1 cellular context compared by ENCODE assay signal in the genomic region with DNA sequence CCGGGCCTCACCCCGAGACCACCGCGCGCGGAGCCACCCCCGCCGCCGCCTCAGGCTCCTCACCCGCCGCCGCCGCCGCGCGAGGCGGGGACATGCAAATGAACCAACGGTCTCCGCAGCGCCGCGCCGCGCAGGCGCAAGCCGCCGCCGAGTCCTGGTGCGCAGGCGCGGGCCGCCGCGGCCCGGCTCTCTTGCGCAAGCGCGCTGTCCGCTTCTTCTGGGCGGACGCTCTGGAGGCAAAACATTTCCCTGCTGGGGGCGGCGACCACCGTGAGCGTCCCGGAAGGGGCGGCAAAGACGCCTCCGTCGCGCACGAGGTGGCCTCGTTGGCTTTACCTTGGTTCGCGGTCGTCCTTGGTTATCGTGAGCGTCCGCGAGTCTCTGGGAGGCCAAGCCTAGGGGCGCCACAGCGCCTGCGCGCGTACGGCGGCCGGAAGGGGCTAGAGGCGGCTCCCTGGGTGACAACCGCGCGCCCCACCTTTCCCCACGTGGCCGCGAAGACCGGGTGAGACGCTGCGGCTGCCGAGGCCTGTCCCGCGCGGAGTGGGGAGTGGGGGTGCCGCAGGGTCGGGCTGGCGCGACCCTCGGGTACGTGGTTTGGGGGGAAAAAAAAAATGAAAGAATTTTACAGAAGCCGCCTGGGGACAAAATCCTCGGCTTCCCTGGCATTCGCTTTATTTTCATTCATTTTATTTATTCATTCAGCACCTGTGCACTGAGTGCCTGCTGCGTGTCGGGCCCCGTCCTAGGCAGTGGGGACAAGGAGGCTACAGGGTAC.
TF ChIP-seq lines count a peak whose summit lies in the region.

A gene (plus strand): TSS at position 178 of the 778 bp plus-strand sequence. CDS start 607 bp downstream, outside the sequence.
A gene (minus strand): TSS at position 92 of the 778 bp plus-strand sequence. CDS start 2,446 bp downstream, outside the sequence.

TF ChIP-seq in HepG2, 621 proteins besides CTCF, POLR2A, EP300 and RAD21 (continued from another document and continues in another):
- TF ChIP-seq, protein P1, sequence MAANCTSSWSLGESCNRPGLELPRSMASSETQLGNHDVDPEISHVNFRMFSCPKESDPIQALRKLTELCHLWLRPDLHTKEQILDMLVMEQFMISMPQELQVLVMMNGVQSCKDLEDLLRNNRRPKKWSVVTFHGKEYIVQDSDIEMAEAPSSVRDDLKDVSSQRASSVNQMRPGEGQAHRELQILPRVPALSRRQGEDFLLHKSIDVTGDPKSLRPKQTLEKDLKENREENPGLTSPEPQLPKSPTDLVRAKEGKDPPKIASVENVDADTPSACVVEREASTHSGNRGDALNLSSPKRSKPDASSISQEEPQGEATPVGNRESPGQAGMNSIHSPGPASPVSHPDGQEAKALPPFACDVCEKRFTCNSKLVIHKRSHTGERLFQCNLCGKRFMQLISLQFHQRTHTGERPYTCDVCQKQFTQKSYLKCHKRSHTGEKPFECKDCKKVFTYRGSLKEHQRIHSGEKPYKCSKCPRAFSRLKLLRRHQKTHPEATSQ (CRISPR knock-in tag; IDR thresholded peaks at IDR 0.05; ENCODE audit: borderline replicate concordance) = peak; percentile 75; the same call in 1 of the 2 replicates
- TF ChIP-seq, protein P2, sequence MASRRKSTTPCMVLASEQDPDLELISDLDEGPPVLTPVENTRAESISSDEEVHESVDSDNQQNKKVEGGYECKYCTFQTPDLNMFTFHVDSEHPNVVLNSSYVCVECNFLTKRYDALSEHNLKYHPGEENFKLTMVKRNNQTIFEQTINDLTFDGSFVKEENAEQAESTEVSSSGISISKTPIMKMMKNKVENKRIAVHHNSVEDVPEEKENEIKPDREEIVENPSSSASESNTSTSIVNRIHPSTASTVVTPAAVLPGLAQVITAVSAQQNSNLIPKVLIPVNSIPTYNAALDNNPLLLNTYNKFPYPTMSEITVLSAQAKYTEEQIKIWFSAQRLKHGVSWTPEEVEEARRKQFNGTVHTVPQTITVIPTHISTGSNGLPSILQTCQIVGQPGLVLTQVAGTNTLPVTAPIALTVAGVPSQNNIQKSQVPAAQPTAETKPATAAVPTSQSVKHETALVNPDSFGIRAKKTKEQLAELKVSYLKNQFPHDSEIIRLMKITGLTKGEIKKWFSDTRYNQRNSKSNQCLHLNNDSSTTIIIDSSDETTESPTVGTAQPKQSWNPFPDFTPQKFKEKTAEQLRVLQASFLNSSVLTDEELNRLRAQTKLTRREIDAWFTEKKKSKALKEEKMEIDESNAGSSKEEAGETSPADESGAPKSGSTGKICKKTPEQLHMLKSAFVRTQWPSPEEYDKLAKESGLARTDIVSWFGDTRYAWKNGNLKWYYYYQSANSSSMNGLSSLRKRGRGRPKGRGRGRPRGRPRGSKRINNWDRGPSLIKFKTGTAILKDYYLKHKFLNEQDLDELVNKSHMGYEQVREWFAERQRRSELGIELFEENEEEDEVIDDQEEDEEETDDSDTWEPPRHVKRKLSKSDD (CRISPR knock-in tag; IDR thresholded peaks at IDR 0.05; ENCODE audit: low read depth) = no peak
- TF ChIP-seq, protein P3, sequence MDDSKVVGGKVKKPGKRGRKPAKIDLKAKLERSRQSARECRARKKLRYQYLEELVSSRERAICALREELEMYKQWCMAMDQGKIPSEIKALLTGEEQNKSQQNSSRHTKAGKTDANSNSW (CRISPR knock-in tag; IDR thresholded peaks at IDR 0.05; ENCODE audit: borderline replicate concordance) = peak; percentile 97; the same call in 1 of the 2 replicates
- TF ChIP-seq PRPF4 (IDR thresholded peaks at IDR 0.05; ENCODE audit: low read depth, low read length, poor library complexity, severe bottlenecking) (no peak), ZNF263 (CRISPR knock-in tag; IDR thresholded peaks at IDR 0.05) (peak; percentile 17; the same call in 1 of the 2 replicates), AGO1 (IDR thresholded peaks at IDR 0.05; ENCODE audit: low read depth, low read length, poor library complexity, severe bottlenecking) (no peak), ZMAT3 (CRISPR knock-in tag; conservative IDR thresholded peaks at IDR 0.05) (peak; percentile 84), EHMT2 (IDR thresholded peaks at IDR 0.05; ENCODE audit: borderline replicate concordance, low read depth, low read length) (no peak), CHD4 (IDR thresholded peaks at IDR 0.05; ENCODE audit: borderline replicate concordance, low read length) (no peak), ATAD3A (CRISPR knock-in tag; IDR thresholded peaks at IDR 0.05) (no peak), SALL1 (CRISPR knock-in tag; IDR thresholded peaks at IDR 0.05) (peak; percentile 86), NR1H2 (CRISPR knock-in tag; IDR thresholded peaks at IDR 0.05; ENCODE audit: borderline replicate concordance, low read depth) (no peak), ZNF772 (CRISPR knock-in tag; IDR thresholded peaks at IDR 0.05) (0 out of 2 replicates have a peak, but pooled peaks have one; percentile 57), KLF16 (CRISPR knock-in tag; IDR thresholded peaks at IDR 0.05) (peak in 1 of 2 experiments; percentile 90; a peak in 2 of 4 replicates), TARDBP (CRISPR knock-in tag; IDR thresholded peaks at IDR 0.05) (peak; percentile 82; the same call in 1 of the 2 replicates), KMT2B (CRISPR knock-in tag; IDR thresholded peaks at IDR 0.05) (peak; percentile 85), HMGA1 (CRISPR knock-in tag; conservative IDR thresholded peaks at IDR 0.05) (no peak), GATAD1 (CRISPR knock-in tag; IDR thresholded peaks at IDR 0.05) (peak; percentile 91), GATA4 (IDR thresholded peaks at IDR 0.05; ENCODE audit: borderline replicate concordance, low read depth) (no peak), WIZ (CRISPR knock-in tag; IDR thresholded peaks at IDR 0.05) (peak; percentile 83; the same call in 1 of the 2 replicates), ZNF333 (CRISPR knock-in tag; IDR thresholded peaks at IDR 0.05; ENCODE audit: borderline replicate concordance) (peak; percentile 91; the same call in 1 of the 2 replicates), KDM1A (CRISPR knock-in tag; IDR thresholded peaks at IDR 0.05) (0 out of 2 replicates have a peak, but pooled peaks have one; percentile 10), NFE2 (CRISPR knock-in tag; IDR thresholded peaks at IDR 0.05) (no peak), HOXA5 (CRISPR knock-in tag; IDR thresholded peaks at IDR 0.05) (peak; percentile 90), ZNF672 (CRISPR knock-in tag; IDR thresholded peaks at IDR 0.05) (peak; percentile 61; the same call in 1 of the 2 replicates), JDP2 (CRISPR knock-in tag; IDR thresholded peaks at IDR 0.05; ENCODE audit: borderline replicate concordance) (0 out of 2 replicates have a peak, but pooled peaks have one; percentile 46)
- TF ChIP-seq, protein P4, sequence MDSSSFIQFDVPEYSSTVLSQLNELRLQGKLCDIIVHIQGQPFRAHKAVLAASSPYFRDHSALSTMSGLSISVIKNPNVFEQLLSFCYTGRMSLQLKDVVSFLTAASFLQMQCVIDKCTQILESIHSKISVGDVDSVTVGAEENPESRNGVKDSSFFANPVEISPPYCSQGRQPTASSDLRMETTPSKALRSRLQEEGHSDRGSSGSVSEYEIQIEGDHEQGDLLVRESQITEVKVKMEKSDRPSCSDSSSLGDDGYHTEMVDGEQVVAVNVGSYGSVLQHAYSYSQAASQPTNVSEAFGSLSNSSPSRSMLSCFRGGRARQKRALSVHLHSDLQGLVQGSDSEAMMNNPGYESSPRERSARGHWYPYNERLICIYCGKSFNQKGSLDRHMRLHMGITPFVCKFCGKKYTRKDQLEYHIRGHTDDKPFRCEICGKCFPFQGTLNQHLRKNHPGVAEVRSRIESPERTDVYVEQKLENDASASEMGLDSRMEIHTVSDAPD (CRISPR knock-in tag; IDR thresholded peaks at IDR 0.05) = no peak; the same call in 1 of the 2 replicates
- TF ChIP-seq, protein P5, sequence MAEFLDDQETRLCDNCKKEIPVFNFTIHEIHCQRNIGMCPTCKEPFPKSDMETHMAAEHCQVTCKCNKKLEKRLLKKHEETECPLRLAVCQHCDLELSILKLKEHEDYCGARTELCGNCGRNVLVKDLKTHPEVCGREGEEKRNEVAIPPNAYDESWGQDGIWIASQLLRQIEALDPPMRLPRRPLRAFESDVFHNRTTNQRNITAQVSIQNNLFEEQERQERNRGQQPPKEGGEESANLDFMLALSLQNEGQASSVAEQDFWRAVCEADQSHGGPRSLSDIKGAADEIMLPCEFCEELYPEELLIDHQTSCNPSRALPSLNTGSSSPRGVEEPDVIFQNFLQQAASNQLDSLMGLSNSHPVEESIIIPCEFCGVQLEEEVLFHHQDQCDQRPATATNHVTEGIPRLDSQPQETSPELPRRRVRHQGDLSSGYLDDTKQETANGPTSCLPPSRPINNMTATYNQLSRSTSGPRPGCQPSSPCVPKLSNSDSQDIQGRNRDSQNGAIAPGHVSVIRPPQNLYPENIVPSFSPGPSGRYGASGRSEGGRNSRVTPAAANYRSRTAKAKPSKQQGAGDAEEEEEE (CRISPR knock-in tag; IDR thresholded peaks at IDR 0.05; ENCODE audit: borderline replicate concordance) = no peak
- TF ChIP-seq, protein P6, sequence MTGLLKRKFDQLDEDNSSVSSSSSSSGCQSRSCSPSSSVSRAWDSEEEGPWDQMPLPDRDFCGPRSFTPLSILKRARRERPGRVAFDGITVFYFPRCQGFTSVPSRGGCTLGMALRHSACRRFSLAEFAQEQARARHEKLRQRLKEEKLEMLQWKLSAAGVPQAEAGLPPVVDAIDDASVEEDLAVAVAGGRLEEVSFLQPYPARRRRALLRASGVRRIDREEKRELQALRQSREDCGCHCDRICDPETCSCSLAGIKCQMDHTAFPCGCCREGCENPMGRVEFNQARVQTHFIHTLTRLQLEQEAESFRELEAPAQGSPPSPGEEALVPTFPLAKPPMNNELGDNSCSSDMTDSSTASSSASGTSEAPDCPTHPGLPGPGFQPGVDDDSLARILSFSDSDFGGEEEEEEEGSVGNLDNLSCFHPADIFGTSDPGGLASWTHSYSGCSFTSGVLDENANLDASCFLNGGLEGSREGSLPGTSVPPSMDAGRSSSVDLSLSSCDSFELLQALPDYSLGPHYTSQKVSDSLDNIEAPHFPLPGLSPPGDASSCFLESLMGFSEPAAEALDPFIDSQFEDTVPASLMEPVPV (CRISPR knock-in tag; IDR thresholded peaks at IDR 0.05) = peak; percentile 95
- TF ChIP-seq, protein P7, sequence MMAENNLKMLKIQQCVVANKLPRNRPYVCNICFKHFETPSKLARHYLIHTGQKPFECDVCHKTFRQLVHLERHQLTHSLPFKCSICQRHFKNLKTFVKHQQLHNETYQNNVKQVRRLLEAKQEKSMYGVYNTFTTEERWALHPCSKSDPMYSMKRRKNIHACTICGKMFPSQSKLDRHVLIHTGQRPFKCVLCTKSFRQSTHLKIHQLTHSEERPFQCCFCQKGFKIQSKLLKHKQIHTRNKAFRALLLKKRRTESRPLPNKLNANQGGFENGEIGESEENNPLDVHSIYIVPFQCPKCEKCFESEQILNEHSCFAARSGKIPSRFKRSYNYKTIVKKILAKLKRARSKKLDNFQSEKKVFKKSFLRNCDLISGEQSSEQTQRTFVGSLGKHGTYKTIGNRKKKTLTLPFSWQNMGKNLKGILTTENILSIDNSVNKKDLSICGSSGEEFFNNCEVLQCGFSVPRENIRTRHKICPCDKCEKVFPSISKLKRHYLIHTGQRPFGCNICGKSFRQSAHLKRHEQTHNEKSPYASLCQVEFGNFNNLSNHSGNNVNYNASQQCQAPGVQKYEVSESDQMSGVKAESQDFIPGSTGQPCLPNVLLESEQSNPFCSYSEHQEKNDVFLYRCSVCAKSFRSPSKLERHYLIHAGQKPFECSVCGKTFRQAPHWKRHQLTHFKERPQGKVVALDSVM (CRISPR knock-in tag; IDR thresholded peaks at IDR 0.05) = 0 out of 2 replicates have a peak, but pooled peaks have one; percentile 12
- TF ChIP-seq, protein P8, sequence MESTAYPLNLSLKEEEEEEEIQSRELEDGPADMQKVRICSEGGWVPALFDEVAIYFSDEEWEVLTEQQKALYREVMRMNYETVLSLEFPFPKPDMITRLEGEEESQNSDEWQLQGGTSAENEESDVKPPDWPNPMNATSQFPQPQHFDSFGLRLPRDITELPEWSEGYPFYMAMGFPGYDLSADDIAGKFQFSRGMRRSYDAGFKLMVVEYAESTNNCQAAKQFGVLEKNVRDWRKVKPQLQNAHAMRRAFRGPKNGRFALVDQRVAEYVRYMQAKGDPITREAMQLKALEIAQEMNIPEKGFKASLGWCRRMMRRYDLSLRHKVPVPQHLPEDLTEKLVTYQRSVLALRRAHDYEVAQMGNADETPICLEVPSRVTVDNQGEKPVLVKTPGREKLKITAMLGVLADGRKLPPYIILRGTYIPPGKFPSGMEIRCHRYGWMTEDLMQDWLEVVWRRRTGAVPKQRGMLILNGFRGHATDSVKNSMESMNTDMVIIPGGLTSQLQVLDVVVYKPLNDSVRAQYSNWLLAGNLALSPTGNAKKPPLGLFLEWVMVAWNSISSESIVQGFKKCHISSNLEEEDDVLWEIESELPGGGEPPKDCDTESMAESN (CRISPR knock-in tag; conservative IDR thresholded peaks at IDR 0.05) = peak; percentile 94
- TF ChIP-seq, protein P9, sequence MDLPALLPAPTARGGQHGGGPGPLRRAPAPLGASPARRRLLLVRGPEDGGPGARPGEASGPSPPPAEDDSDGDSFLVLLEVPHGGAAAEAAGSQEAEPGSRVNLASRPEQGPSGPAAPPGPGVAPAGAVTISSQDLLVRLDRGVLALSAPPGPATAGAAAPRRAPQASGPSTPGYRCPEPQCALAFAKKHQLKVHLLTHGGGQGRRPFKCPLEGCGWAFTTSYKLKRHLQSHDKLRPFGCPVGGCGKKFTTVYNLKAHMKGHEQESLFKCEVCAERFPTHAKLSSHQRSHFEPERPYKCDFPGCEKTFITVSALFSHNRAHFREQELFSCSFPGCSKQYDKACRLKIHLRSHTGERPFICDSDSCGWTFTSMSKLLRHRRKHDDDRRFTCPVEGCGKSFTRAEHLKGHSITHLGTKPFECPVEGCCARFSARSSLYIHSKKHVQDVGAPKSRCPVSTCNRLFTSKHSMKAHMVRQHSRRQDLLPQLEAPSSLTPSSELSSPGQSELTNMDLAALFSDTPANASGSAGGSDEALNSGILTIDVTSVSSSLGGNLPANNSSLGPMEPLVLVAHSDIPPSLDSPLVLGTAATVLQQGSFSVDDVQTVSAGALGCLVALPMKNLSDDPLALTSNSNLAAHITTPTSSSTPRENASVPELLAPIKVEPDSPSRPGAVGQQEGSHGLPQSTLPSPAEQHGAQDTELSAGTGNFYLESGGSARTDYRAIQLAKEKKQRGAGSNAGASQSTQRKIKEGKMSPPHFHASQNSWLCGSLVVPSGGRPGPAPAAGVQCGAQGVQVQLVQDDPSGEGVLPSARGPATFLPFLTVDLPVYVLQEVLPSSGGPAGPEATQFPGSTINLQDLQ (CRISPR knock-in tag; IDR thresholded peaks at IDR 0.05) = peak; percentile 78; the same call in 1 of the 2 replicates
